20 cellular contexts compared by ENCODE assay signal in the genomic region with DNA sequence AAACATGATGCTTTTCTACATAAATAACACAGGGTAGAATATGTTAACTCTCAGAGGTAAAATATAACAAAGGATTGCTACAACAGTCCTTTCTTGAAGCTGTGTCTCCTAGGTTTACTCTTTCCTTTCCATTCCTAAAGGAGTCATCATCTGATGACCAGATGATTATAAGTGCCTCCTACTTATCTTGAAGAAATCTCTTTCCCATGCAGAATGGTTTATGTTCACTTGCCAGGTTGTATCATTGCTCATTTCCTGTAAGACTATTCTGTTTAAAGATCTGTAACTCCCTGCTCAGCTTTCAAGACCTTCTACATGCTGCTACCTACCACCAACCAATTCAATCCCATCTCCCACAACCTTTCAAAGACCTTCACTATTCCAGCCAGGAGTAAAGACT. TPM values are rescaled to one million over a fixed set of nuclear protein-coding genes. Genes with fewer than 3 reads are reported as not detected.
DNase-seq lines count a peak whose midpoint lies in the region; ATAC-seq, FAIRE-seq and TF ChIP-seq lines count a peak whose summit lies in the region.
"Had no signal": no experiment of that assay in that cellular context is flagged by ENCODE, and none has a peak within 500 bp of the region (broad histone marks: within the 10 kb centered on the region; RNA-seq: fewer than 3 reads in every experiment).

No MANE protein-coding gene starts in this region.

- H3K27me3 ChIP-seq in BJ (ENCODE audit: control insufficient read depth, insufficient read depth, low read length), result no peaks in the 10 kb centered on the region
- H3K27me3 ChIP-seq in PC-3 (ENCODE audit: low read length), result no peaks in the 10 kb centered on the region
- no peaks in the 10 kb centered on the region for H3K27me3 ChIP-seq in endothelial cell of umbilical vein (ENCODE audit: control insufficient read depth in 2 of 2, insufficient read depth in 2 of 2, low read length in 2 of 2)
- H3K27me3 ChIP-seq in body of pancreas, result no peaks in the 10 kb centered on the region
- H3K27me3 ChIP-seq: suprapubic skin had no signal

- no peaks in the 10 kb centered on the region for H3F3A ChIP-seq in PC-3 (ENCODE audit: low read length, unreplicated experiment)

- no peak overlapping the region for H2AFZ ChIP-seq in PC-3 (ENCODE audit: low read length)
- no peak overlapping the region for H2AFZ ChIP-seq in endothelial cell of umbilical vein (ENCODE audit: low read depth, low read length)

- no peaks in the 10 kb centered on the region for H3K27me3 Mint-ChIP-seq in neural crest cell (ENCODE audit: low read depth)

- H3K36me3 ChIP-seq in BJ (ENCODE audit: control insufficient read depth, insufficient read depth, low read length), result no peaks in the 10 kb centered on the region
- peaks cover 34% of the 10 kb centered on the region for H3K36me3 ChIP-seq in PC-3 (ENCODE audit: low read depth, low read length)
- no peaks in the 10 kb centered on the region for H3K36me3 ChIP-seq in endothelial cell of umbilical vein (ENCODE audit: control insufficient read depth in 2 of 2, extremely low read depth in 1 of 2, insufficient read depth in 2 of 2, low read length in 2 of 2)
- H3K36me3 ChIP-seq in body of pancreas (replicated peaks in 1 of 2; ENCODE audit: insufficient read depth in 1 of 2, low read depth in 2 of 2), result no peaks in the 10 kb centered on the region
- H3K36me3 ChIP-seq: WERI-Rb-1 had no signal

- peak overlapping the region; percentile 9 for H3K27ac Mint-ChIP-seq in neural crest cell (ENCODE audit: unreplicated experiment)
- H3K27ac Mint-ChIP-seq: activated CD8-positive, alpha-beta T cell treated with anti-CD3 and anti-CD28 coated beads, Interleukin-2, amount 10 ng/mL, durations not matched to agents 7 days and 5 days; activated T-helper 1 cell treated with anti-CD3 and anti-CD28 coated beads, Interleukin-12 subunit alpha, Interleukin-12 subunit beta, Interleukin-2, Interleukin-4 antibody, amounts not matched to agents 30 ng/mL and 10 ng/mL and 1 ng/mL, durations not matched to agents 14 hours and 24 hours and 36 hours had no signal

- ATAC-seq in PC-3 (peak; percentile 85), body of pancreas (no peak), GM18511 (IDR thresholded peaks at IDR 0.05; ENCODE audit: unreplicated experiment) (no peak)
- ATAC-seq: activated CD8-positive, alpha-beta T cell treated with anti-CD3 and anti-CD28 coated beads, Interleukin-2, amount 10 ng/mL, durations not matched to agents 7 days and 5 days had no signal

- peaks cover 17% of the 10 kb centered on the region for H3K9me3 Mint-ChIP-seq in neural crest cell

- H3K9me3 ChIP-seq in PC-3 (ENCODE audit: low read length), result peaks cover 6% of the 10 kb centered on the region; the same call in 1 of the 2 replicates
- H3K9me3 ChIP-seq in endothelial cell of umbilical vein (replicated peaks; ENCODE audit: control insufficient read depth, insufficient read depth, low read length), result no peaks in the 10 kb centered on the region
- H3K9me3 ChIP-seq in body of pancreas, result peaks cover 0 to 3% (median 0%) of the 10 kb centered on the region in 3 donors
- H3K9me3 ChIP-seq: left ventricle myocardium inferior, suprapubic skin had no signal

- H3K4me3 ChIP-seq in BJ (ENCODE audit: low read depth, low read length), result no peak overlapping the region
- no peak overlapping the region for H3K4me3 ChIP-seq in PC-3 (ENCODE audit: low read length)
- H3K4me3 ChIP-seq in endothelial cell of umbilical vein (replicated peaks in 1 of 3; ENCODE audit: insufficient read depth in 1 of 3, low read depth in 1 of 3, low read length in 3 of 3), result no peak overlapping the region
- no peak overlapping the region for H3K4me3 ChIP-seq in body of pancreas
- H3K4me3 ChIP-seq: left ventricle myocardium inferior, suprapubic skin had no signal

- intact Hi-C loops in PC-3 (cut with micrococcal nuclease), result no loop called here
- intact Hi-C loops in endothelial cell of umbilical vein (cut with micrococcal nuclease), result no loop called here
- intact Hi-C loops in body of pancreas (cut with DNase I), result no loop called here

- no peaks in the 10 kb centered on the region for H3K4me1 Mint-ChIP-seq in neural crest cell

- no peak overlapping the region for H3K9ac ChIP-seq in PC-3 (ENCODE audit: low read length)
- no peak overlapping the region for H3K9ac ChIP-seq in endothelial cell of umbilical vein (replicated peaks; ENCODE audit: extremely low read depth, insufficient read depth, low read length)

- H3K9me2 ChIP-seq in PC-3 (replicated peaks; ENCODE audit: low read length), result no peaks in the 10 kb centered on the region

- H3K27ac ChIP-seq in PC-3 (ENCODE audit: low read length) (peak overlapping the region; percentile 14; the same call in 1 of the 2 replicates), endothelial cell of umbilical vein (ENCODE audit: insufficient read depth, low read depth, low read length) (no peak overlapping the region), body of pancreas (no peak overlapping the region)
- H3K27ac ChIP-seq: left ventricle myocardium inferior, suprapubic skin, WERI-Rb-1 had no signal

- H3K9me1 ChIP-seq in endothelial cell of umbilical vein (replicated peaks; ENCODE audit: control insufficient read depth, extremely low read depth, insufficient read depth, low read length), result no peaks in the 10 kb centered on the region

- DNase-seq in BJ (ENCODE audit: low read depth) (peak; percentile 76), PC-3 (peak; percentile 63), endothelial cell of umbilical vein (ENCODE audit: low read depth, low spot score) (peak; percentile 37), neural crest cell (ENCODE audit: low read depth, low spot score) (no peak), ureter (ENCODE audit: low spot score) (no peak), body of pancreas (no peak), GM19240 (ENCODE audit: insufficient read length, low spot score) (no peak)
- DNase-seq: activated CD8-positive, alpha-beta T cell treated with anti-CD3 and anti-CD28 coated beads, Interleukin-2, amount 10 ng/mL, durations not matched to agents 7 days and 5 days; amniotic stem cell; C1 segment of cervical spinal cord; left ventricle myocardium inferior; NCI-H1930; NCI-H524 treated with DMSO at 0.1 percent for 48 hours; stimulated activated CD4-positive, alpha-beta T cell treated with anti-CD3 and anti-CD28 coated beads, Interleukin-2, amount 100 ng/mL, for 48 hours; SW 1271 had no signal

- H3K79me2 ChIP-seq in PC-3 (ENCODE audit: low read length) (no peaks in the 10 kb centered on the region), endothelial cell of umbilical vein (ENCODE audit: control insufficient read depth, insufficient read depth, low read length) (no peaks in the 10 kb centered on the region)

- TF ChIP-seq CTCF in BJ (IDR thresholded peaks at IDR 0.05; ENCODE audit: insufficient read depth, low read depth, low read length), result no peak
- no peak for TF ChIP-seq CTCF in PC-3 (conservative IDR thresholded peaks at IDR 0.05; ENCODE audit: low read depth, low read length)
- no peak for TF ChIP-seq CTCF in endothelial cell of umbilical vein (IDR thresholded peaks at IDR 0.05; ENCODE audit: extremely low read depth in 1 of 2, insufficient read depth in 1 of 2, low read depth in 1 of 2, low read length in 2 of 2)
- TF ChIP-seq CTCF in neural crest cell (conservative IDR thresholded peaks at IDR 0.05), result no peak
- no peak for TF ChIP-seq CTCF in body of pancreas (IDR thresholded peaks at IDR 0.05)

- FAIRE-seq in endothelial cell of umbilical vein (lab: Jason Lieb, UNC), result peak; percentile 8
- FAIRE-seq: colon had no signal

- no TSS peak for BruUV-seq in PC-3 (replicated peaks; lab: Mats Ljungman, UMichigan)
- BruUV-seq in endothelial cell of umbilical vein (replicated peaks; lab: Mats Ljungman, UMichigan), result no TSS peak

- POLR2A ChIA-PET in BJ (lab: Charles Lee) (no interaction called here), PC-3 (lab: Charles Lee; ENCODE audit: unreplicated experiment) (interaction anchor here (0.6 kb wide), 2 partner anchors 75 to 624 kb away, joined by 3 to 7 read pairs; no protein-coding TSS in a partner anchor), endothelial cell of umbilical vein (lab: Charles Lee) (interaction anchor here (0.7 kb wide), 1 partner anchor 9 kb away, joined by 3 read pairs; no protein-coding TSS in a partner anchor)

- 0 out of 2 replicates have a peak overlapping the region, but pooled peaks have one; percentile 12 for H3K4me2 ChIP-seq in PC-3 (ENCODE audit: low read length)
- H3K4me2 ChIP-seq in endothelial cell of umbilical vein (ENCODE audit: insufficient read depth, low read length), result peak overlapping the region; percentile 44

- H3K4me1 ChIP-seq in PC-3 (ENCODE audit: insufficient read depth, low read length) (peaks cover 9% of the 10 kb centered on the region; the same call in 1 of the 2 replicates), endothelial cell of umbilical vein (ENCODE audit: control insufficient read depth, extremely low read depth, insufficient read depth, low read length) (peaks cover 9% of the 10 kb centered on the region), body of pancreas (no peaks in the 10 kb centered on the region)
- H3K4me1 ChIP-seq: suprapubic skin had no signal

- no peaks in the 10 kb centered on the region for H4K20me1 ChIP-seq in PC-3 (ENCODE audit: low read length)
- no peaks in the 10 kb centered on the region for H4K20me1 ChIP-seq in endothelial cell of umbilical vein (replicated peaks; ENCODE audit: control insufficient read depth, extremely low read depth, insufficient read depth, low read length)

- H3K36me3 Mint-ChIP-seq in neural crest cell (ENCODE audit: low read depth), result peaks cover 44% of the 10 kb centered on the region

- CTCF ChIA-PET in BJ (lab: Yijun Ruan, JAX) (no interaction called here), PC-3 (lab: Charles Lee) (no interaction called here), endothelial cell of umbilical vein (lab: Charles Lee) (interaction anchor here (1.2 to 1.5 kb wide), 3 partner anchors 9 to 53 kb away, joined by 3 to 4 read pairs (median 4); no protein-coding TSS in a partner anchor)

- TF ChIP-seq POLR2A in endothelial cell of umbilical vein (IDR thresholded peaks at IDR 0.05; ENCODE audit: low read depth, low read length) (no peak), body of pancreas (IDR thresholded peaks at IDR 0.05) (no peak)

- H3K4me3 Mint-ChIP-seq in neural crest cell, result no peak overlapping the region
- H3K4me3 Mint-ChIP-seq: activated CD8-positive, alpha-beta T cell treated with anti-CD3 and anti-CD28 coated beads, Interleukin-2, amount 10 ng/mL, durations not matched to agents 7 days and 5 days; activated T-helper 1 cell treated with anti-CD3 and anti-CD28 coated beads, Interleukin-12 subunit alpha, Interleukin-12 subunit beta, Interleukin-2, Interleukin-4 antibody, amounts not matched to agents 30 ng/mL and 10 ng/mL and 1 ng/mL, durations not matched to agents 14 hours and 24 hours and 36 hours had no signal

- dilution Hi-C loops in endothelial cell of umbilical vein (cut with MboI; ENCODE audit: extremely low pct_ligation_motif_present, low sequenced_read_pairs), result no loop called here

RNA-seq across cellular contexts. Expression of gene PTCH2, which starts 51.5 kb away (rescaled TPM):
- polyA plus RNA-seq in BJ (2011; rRNA removed) (0.12 and 0.17 TPM in 2 replicates), endothelial cell of umbilical vein (1.8 and 2.6 TPM in 2 replicates)
- 0.05 and 0.09 TPM in 2 replicates for polyA minus RNA-seq in BJ (2011; rRNA and poly(A)+ RNA removed)
- total RNA-seq in PC-3 (2014; rRNA removed) (0.12 TPM in 1 of 2 replicates, not detected in the other), endothelial cell of umbilical vein (1.8 and 1.9 TPM in 2 replicates), neural crest cell (1.4 and 2.0 TPM in 2 replicates), ureter (1.5 TPM), body of pancreas (under 1 TPM; 0.26 to 0.99 TPM)
- polyA plus RNA-seq in endothelial cell of umbilical vein (2011; cell fraction: cytosol; rRNA removed), result 0.44 and 0.72 TPM in 2 replicates
- 3.4 and 4.5 TPM in 2 replicates for polyA plus RNA-seq in endothelial cell of umbilical vein (2011; cell fraction: nucleus; rRNA removed)
- 0.37 and 0.43 TPM in 2 replicates for polyA plus RNA-seq in endothelial cell of umbilical vein (2012)
- polyA minus RNA-seq in endothelial cell of umbilical vein, result 0.96 and 2.1 TPM in 2 replicates
- polyA minus RNA-seq in endothelial cell of umbilical vein (2011; cell fraction: cytosol; rRNA and poly(A)+ RNA removed), result not detected
- polyA minus RNA-seq in endothelial cell of umbilical vein (2011; cell fraction: nucleus; rRNA and poly(A)+ RNA removed), result 1.5 and 2.1 TPM in 2 replicates

Comparison
In these comparisons a context has a peak if more than half of its experiments do, and no peak if none do; other contexts are left out.
1. DNase-seq: peak in BJ (single experiment), PC-3 (single experiment) and endothelial cell of umbilical vein (single experiment); none in neural crest cell (single experiment), ureter (single experiment), body of pancreas (0 of 4) and GM19240 (single experiment).